26 cellular contexts compared by ENCODE assay signal in the genomic region with DNA sequence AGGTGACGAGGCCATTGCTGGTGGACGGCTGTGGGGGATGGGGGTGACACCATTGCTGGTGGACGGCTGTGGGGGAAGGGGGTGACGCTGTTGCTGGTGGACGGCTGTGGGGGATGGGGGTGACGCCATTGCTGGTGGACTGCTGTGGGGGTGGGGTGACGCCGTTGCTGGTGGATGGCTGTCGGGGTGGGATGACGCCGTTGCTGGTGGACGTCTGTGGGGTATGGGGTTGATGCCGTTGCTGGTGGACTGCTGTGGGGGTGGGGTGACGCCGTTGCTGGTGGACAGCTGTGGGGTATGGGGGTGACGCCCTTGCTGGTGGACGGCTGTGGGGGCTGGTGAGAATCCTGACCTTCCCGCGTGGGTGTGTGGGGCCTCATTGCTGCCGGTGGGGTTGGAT.
"Had no signal": no experiment of that assay in that cellular context is flagged by ENCODE, and none has a peak within 500 bp of the region (broad histone marks: within the 10 kb centered on the region; RNA-seq: fewer than 3 reads in every experiment).

No MANE protein-coding gene starts in this region.

- H3K4me1 Mint-ChIP-seq: mesothelial cell of epicardium, neural crest cell had no signal

- H3K4me3 ChIP-seq: dorsolateral prefrontal cortex, esophagus muscularis mucosa, gastroesophageal sphincter, heart left ventricle, hepatocyte, left lung, mucosa of descending colon, prostate gland, right atrium auricular region, smooth muscle cell, thoracic aorta, transverse colon had no signal

- ATAC-seq: foreskin keratinocyte; gastroesophageal sphincter; heart left ventricle; left cardiac atrium; left lung; mucosa of descending colon; natural killer cell treated with Interleukin-12 subunit alpha and Interleukin-12 subunit beta and Interleukin-15 and Interleukin-18, amount 100 ng/mL, for 72 hours; sciatic nerve; stimulated activated naive B cell treated with anti-CD40 and anti-IgM and Interleukin-4, amounts not matched to agents 10 μg/mL and 1 μg/mL and 100 μg/mL, for 72 hours had no signal

- H3K9me3 Mint-ChIP-seq: natural killer cell treated with Interleukin-12 subunit alpha and Interleukin-12 subunit beta and Interleukin-15 and Interleukin-18, amount 100 ng/mL, for 72 hours; neural crest cell had no signal

- H3K27ac Mint-ChIP-seq: mesothelial cell of epicardium; stimulated activated naive B cell treated with anti-CD40 and anti-IgM and Interleukin-4, amounts not matched to agents 10 μg/mL and 1 μg/mL and 100 μg/mL, for 72 hours; stimulated activated naive CD8-positive, alpha-beta T cell treated with anti-CD3 and anti-CD28 coated beads, Interleukin-15, Interleukin-2, amounts not matched to agents 100 ng/mL and 50 ng/mL, for 24 hours had no signal

- H3K4me3 Mint-ChIP-seq: mesothelial cell of epicardium; naive B cell; natural killer cell treated with Interleukin-12 subunit alpha and Interleukin-12 subunit beta and Interleukin-15 and Interleukin-18, amount 100 ng/mL, for 72 hours; neural crest cell; stimulated activated naive B cell treated with anti-CD40 and anti-IgM and Interleukin-4, amounts not matched to agents 10 μg/mL and 1 μg/mL and 100 μg/mL, for 72 hours; stimulated activated naive CD8-positive, alpha-beta T cell treated with anti-CD3 and anti-CD28 coated beads, Interleukin-15, Interleukin-2, amounts not matched to agents 100 ng/mL and 50 ng/mL, for 24 hours had no signal

- H3K27me3 Mint-ChIP-seq: naive B cell; natural killer cell treated with Interleukin-12 subunit alpha and Interleukin-12 subunit beta and Interleukin-15 and Interleukin-18, amount 100 ng/mL, for 72 hours; stimulated activated naive B cell treated with anti-CD40 and anti-IgM and Interleukin-4, amounts not matched to agents 10 μg/mL and 1 μg/mL and 100 μg/mL, for 72 hours; stimulated activated naive CD8-positive, alpha-beta T cell treated with anti-CD3 and anti-CD28 coated beads, Interleukin-15, Interleukin-2, amounts not matched to agents 100 ng/mL and 50 ng/mL, for 24 hours had no signal

- H3K27me3 ChIP-seq: dorsolateral prefrontal cortex, esophagus muscularis mucosa, foreskin keratinocyte, gastroesophageal sphincter, heart left ventricle, hepatocyte, left lung, right atrium auricular region, transverse colon had no signal

- DNase-seq: dorsolateral prefrontal cortex; effector CD4-positive, alpha-beta T cell; foreskin keratinocyte; left cardiac atrium; left lung; mesenchymal stem cell; mucosa of descending colon; naive B cell; stimulated activated CD4-positive, alpha-beta T cell treated with anti-CD3 and anti-CD28 coated beads, Interleukin-12 subunit alpha, Interleukin-12 subunit beta, amount 100 ng/mL, for 4 hours; stimulated activated CD4-positive, alpha-beta T cell treated with anti-CD3 and anti-CD28 coated beads, Interleukin-2, amount 100 ng/mL, for 24 hours; stimulated activated CD4-positive, alpha-beta T cell treated with anti-CD3 and anti-CD28 coated beads, Interleukin-4, amount 100 ng/mL, for 24 hours; stimulated activated naive B cell treated with anti-CD40 and anti-IgM and Interleukin-4, amounts not matched to agents 10 μg/mL and 1 μg/mL and 100 μg/mL, for 72 hours; transverse colon had no signal
